Comparison of ENCODE assay signal across 23 cellular contexts in genomic region chr16:88306411-88306810, GRCh38.
DNase-seq lines count a peak whose midpoint lies in the region; ATAC-seq and TF ChIP-seq lines count a peak whose summit lies in the region.
"Had no signal": no experiment of that assay in that cellular context is flagged by ENCODE, and none has a peak within 500 bp of the region (broad histone marks: within the 10 kb centered on the region; RNA-seq: fewer than 3 reads in every experiment).

No MANE protein-coding gene starts in this region.

- H3K4me2 ChIP-seq in hepatocyte (no peak overlapping the region), skeletal muscle satellite cell (ENCODE audit: low read length) (peak overlapping the region; percentile 48)

- no peaks in the 10 kb centered on the region for H4K20me1 ChIP-seq in hepatocyte (ENCODE audit: insufficient read depth, poor library complexity, severe bottlenecking)

- no peak for ATAC-seq in activated naive CD8-positive, alpha-beta T cell treated with anti-CD3 and anti-CD28 coated beads, Interleukin-2, amount 50 U/mL, for 24 hours
- ATAC-seq: activated CD8-positive, alpha-beta T cell treated with anti-CD3 and anti-CD28 coated beads, Interleukin-2, amount 10 ng/mL, durations not matched to agents 7 days and 5 days; upper lobe of right lung had no signal

- 85% methylated on average over 8 of the region's 8 CpGs for WGBS in hepatocyte (ENCODE audit: low lambda C conversion rate, missing lambda C conversion rate)

- CTCF ChIA-PET in AG04450 (lab: Charles Lee), result no interaction called here

- H3K79me2 ChIP-seq in hepatocyte, result no peaks in the 10 kb centered on the region

- H3K27me3 ChIP-seq in AG04450 (ENCODE audit: control insufficient read depth, insufficient read depth, low read length) (no peaks in the 10 kb centered on the region), SJCRH30 (no peaks in the 10 kb centered on the region), hepatocyte (no peaks in the 10 kb centered on the region), skeletal muscle satellite cell (ENCODE audit: control insufficient read depth, insufficient read depth, low read length) (no peaks in the 10 kb centered on the region)
- H3K27me3 ChIP-seq: upper lobe of right lung had no signal

- H3K36me3 ChIP-seq in SJCRH30 (no peaks in the 10 kb centered on the region), hepatocyte (replicated peaks; ENCODE audit: insufficient read depth, low read depth) (no peaks in the 10 kb centered on the region), skeletal muscle satellite cell (ENCODE audit: insufficient read depth, low read length) (no peaks in the 10 kb centered on the region)
- H3K36me3 ChIP-seq: upper lobe of right lung had no signal

- no peaks in the 10 kb centered on the region for H3K4me1 Mint-ChIP-seq in activated naive CD8-positive, alpha-beta T cell treated with anti-CD3 and anti-CD28 coated beads, Interleukin-2, amount 50 U/mL, for 24 hours
- H3K4me1 Mint-ChIP-seq: CD4-positive, CD25-positive, alpha-beta regulatory T cell; central memory CD8-positive, alpha-beta T cell had no signal

- H3K4me3 ChIP-seq in AG04450 (ENCODE audit: low read depth, low read length) (no peak overlapping the region), SJCRH30 (no peak overlapping the region), hepatocyte (no peak overlapping the region), skeletal muscle satellite cell (ENCODE audit: low read length) (peak overlapping the region; percentile 43)
- H3K4me3 ChIP-seq: lung, upper lobe of right lung had no signal

- no peaks in the 10 kb centered on the region for H3K36me3 Mint-ChIP-seq in activated naive CD8-positive, alpha-beta T cell treated with anti-CD3 and anti-CD28 coated beads, Interleukin-2, amount 50 U/mL, for 24 hours (ENCODE audit: low read depth)
- H3K36me3 Mint-ChIP-seq: CD4-positive, CD25-positive, alpha-beta regulatory T cell had no signal

- H3K27ac ChIP-seq in AG04450 (ENCODE audit: low read depth, low read length) (peak overlapping the region; percentile 99), SJCRH30 (peak overlapping the region; percentile 80), hepatocyte (peak overlapping the region; percentile 34)
- H3K27ac ChIP-seq: RWPE1, upper lobe of right lung had no signal

- no peak for TF ChIP-seq CTCF in AG04450 (IDR thresholded peaks at IDR 0.05; ENCODE audit: low read depth, low read length)
- TF ChIP-seq CTCF in hepatocyte (IDR thresholded peaks at IDR 0.05; ENCODE audit: poor library complexity), result no peak

- POLR2A ChIA-PET in AG04450 (lab: Yijun Ruan, JAX), result interaction anchor here (0.5 to 2.1 kb wide), 12 partner anchors 9 to 1055 kb away, joined by 3 to 28 read pairs (median 4); no protein-coding TSS in a partner anchor

- H3K9me3 ChIP-seq in AG04450 (ENCODE audit: control insufficient read depth, insufficient read depth, low read length), result peaks cover 12% of the 10 kb centered on the region
- H3K9me3 ChIP-seq in SJCRH30 (replicated peaks), result peaks cover 5% of the 10 kb centered on the region
- H3K9me3 ChIP-seq in hepatocyte (ENCODE audit: low read depth), result no peaks in the 10 kb centered on the region
- H3K9me3 ChIP-seq in skeletal muscle satellite cell (replicated peaks; ENCODE audit: low read length), result no peaks in the 10 kb centered on the region

- H2AFZ ChIP-seq in hepatocyte, result no peak overlapping the region

- no peak overlapping the region for H3K27ac Mint-ChIP-seq in activated naive CD8-positive, alpha-beta T cell treated with anti-CD3 and anti-CD28 coated beads, Interleukin-2, amount 50 U/mL, for 24 hours
- H3K27ac Mint-ChIP-seq: activated CD8-positive, alpha-beta T cell treated with anti-CD3 and anti-CD28 coated beads, Interleukin-2, amount 10 ng/mL, durations not matched to agents 7 days and 5 days; CD4-positive, CD25-positive, alpha-beta regulatory T cell had no signal

- no peaks in the 10 kb centered on the region for H3K9me2 ChIP-seq in hepatocyte (replicated peaks; ENCODE audit: insufficient read depth)

- DNase-seq in AG04450 (ENCODE audit: low read depth, low spot score) (no peak), SJCRH30 (no peak), hepatocyte (ENCODE audit: low spot score) (no peak), NCI-H748 (lab: John Stamatoyannopoulos, UW; ENCODE audit: unreplicated experiment) (no peak), SW 1271 (lab: John Stamatoyannopoulos, UW) (no peak)
- no peak for DNase-seq in activated naive CD8-positive, alpha-beta T cell treated with anti-CD3 and anti-CD28 coated beads, Interleukin-2, amount 50 U/mL, for 24 hours
- no peak for DNase-seq in stimulated activated CD4-positive, alpha-beta T cell treated with anti-CD3 and anti-CD28 coated beads, Interleukin-1b, Interleukin-23, amount 100 ng/mL, for 48 hours
- DNase-seq: activated CD4-positive, alpha-beta T cell treated with anti-CD3 and anti-CD28 coated beads for 1 hour; activated CD8-positive, alpha-beta T cell treated with anti-CD3 and anti-CD28 coated beads, Interleukin-2, amount 10 ng/mL, durations not matched to agents 7 days and 5 days; activated T-cell treated with anti-CD3 and anti-CD28 coated beads, Interleukin-2, amount 50 U/mL, for 1 hour; CD4-positive, CD25-positive, alpha-beta regulatory T cell; effector CD8-positive, alpha-beta T cell; erythroblast; NCI-H1092 treated with DMSO at 0.1 percent for 48 hours; NCI-H1930; NCI-H748 treated with DMSO at 0.1 percent for 48 hours; stimulated activated CD4-positive, alpha-beta T cell treated with anti-CD3 and anti-CD28 coated beads, Interleukin-15, amount 100 ng/mL, for 24 hours; stimulated activated CD8-positive, alpha-beta memory T cell treated with anti-CD3 and anti-CD28 coated beads, Interleukin-4, amount 100 ng/mL, for 48 hours; upper lobe of right lung had no signal

- peaks cover 8% of the 10 kb centered on the region for H3K4me1 ChIP-seq in SJCRH30
- H3K4me1 ChIP-seq in hepatocyte (ENCODE audit: insufficient read depth), result peaks cover 15% of the 10 kb centered on the region
- H3K4me1 ChIP-seq in skeletal muscle satellite cell (ENCODE audit: control insufficient read depth, insufficient read depth, low read length), result peaks cover 75% of the 10 kb centered on the region

- H3K9ac ChIP-seq in skeletal muscle satellite cell (ENCODE audit: low read depth, low read length), result peak overlapping the region; percentile 82

- peaks cover 5% of the 10 kb centered on the region for H3K9me3 Mint-ChIP-seq in activated naive CD8-positive, alpha-beta T cell treated with anti-CD3 and anti-CD28 coated beads, Interleukin-2, amount 50 U/mL, for 24 hours

- no peak overlapping the region for H3K4me3 Mint-ChIP-seq in activated naive CD8-positive, alpha-beta T cell treated with anti-CD3 and anti-CD28 coated beads, Interleukin-2, amount 50 U/mL, for 24 hours
- H3K4me3 Mint-ChIP-seq: activated CD8-positive, alpha-beta T cell treated with anti-CD3 and anti-CD28 coated beads, Interleukin-2, amount 10 ng/mL, durations not matched to agents 7 days and 5 days; CD4-positive, CD25-positive, alpha-beta regulatory T cell; central memory CD8-positive, alpha-beta T cell had no signal

- peaks cover 2% of the 10 kb centered on the region for H3K27me3 Mint-ChIP-seq in activated naive CD8-positive, alpha-beta T cell treated with anti-CD3 and anti-CD28 coated beads, Interleukin-2, amount 50 U/mL, for 24 hours

Comparison
In these comparisons a context has a peak if more than half of its experiments do, and no peak if none do; other contexts are left out.
1. H3K27ac ChIP-seq: peak in every context shown above with its lines; median percentile 99 in AG04450; 80 in SJCRH30; 34 in hepatocyte.